ENCODE assay signal across 10 cellular contexts in the genomic region with DNA sequence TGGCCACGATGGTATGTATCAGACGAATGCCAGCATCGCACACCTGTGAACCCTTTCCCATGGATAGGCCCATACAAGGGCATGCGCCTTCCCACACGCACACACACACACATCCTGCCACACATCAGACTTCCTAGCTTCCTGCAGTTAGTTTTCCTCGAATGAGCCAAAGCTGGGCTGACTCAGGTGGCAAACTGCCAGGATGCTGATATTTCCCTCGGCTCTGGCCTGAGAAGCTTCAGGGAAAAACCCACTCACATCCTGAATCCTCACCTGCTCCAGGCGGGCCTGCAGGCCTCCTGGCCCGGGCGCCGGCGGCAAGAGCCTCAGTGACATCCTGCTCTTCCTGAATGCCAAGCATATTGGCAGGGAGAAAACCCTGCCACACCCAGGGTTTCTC. TPM values are rescaled to one million over a fixed set of nuclear protein-coding genes. Genes with fewer than 3 reads are reported as not detected.
DNase-seq lines count a peak whose midpoint lies in the region; ATAC-seq and TF ChIP-seq lines count a peak whose summit lies in the region.
"Had no signal": no experiment of that assay in that cellular context is flagged by ENCODE, and none has a peak within 500 bp of the region (broad histone marks: within the 10 kb centered on the region; RNA-seq: fewer than 3 reads in every experiment).

No MANE protein-coding gene starts in this region.

- no peak overlapping the region for H2AFZ ChIP-seq in GM23338

- no peaks in the 10 kb centered on the region for H3K27me3 ChIP-seq in WERI-Rb-1 (ENCODE audit: insufficient read depth, low read depth, severe bottlenecking)
- H3K27me3 ChIP-seq in H7 (ENCODE audit: control insufficient read depth, insufficient read depth, low read length): no peaks in the 10 kb centered on the region
- H3K27me3 ChIP-seq in GM23338 (ENCODE audit: insufficient read depth): no peaks in the 10 kb centered on the region

- H3K4me1 Mint-ChIP-seq in GM23338: peaks cover 5% of the 10 kb centered on the region

- ATAC-seq in HG02852 (IDR thresholded peaks at IDR 0.05; ENCODE audit: unreplicated experiment) (no peak), GM23338 (no peak)

- DNase-seq in AG09319 (ENCODE audit: extremely low read depth, low read depth) (peak; percentile 75), NCI-H2171 (lab: John Stamatoyannopoulos, UW) (peak; percentile 49), dedifferentiated amniotic fluid mesenchymal stem cell (ENCODE audit: extremely low spot score) (peak; percentile 84), mucosa of gallbladder (ENCODE audit: low spot score) (peak; percentile 80), WERI-Rb-1 (no peak), H7 (no peak), GM23338 (ENCODE audit: low spot score) (no peak)
- DNase-seq: NCI-H82 had no signal

- H3K36me3 Mint-ChIP-seq in GM23338 (ENCODE audit: low read depth): no peaks in the 10 kb centered on the region; the same call in 2 of the 3 replicates

- H3K36me3 ChIP-seq in WERI-Rb-1: no peaks in the 10 kb centered on the region
- no peaks in the 10 kb centered on the region for H3K36me3 ChIP-seq in H7 (replicated peaks; ENCODE audit: control insufficient read depth, insufficient read depth, low read length)
- H3K36me3 ChIP-seq in GM23338 (ENCODE audit: insufficient read depth): no peaks in the 10 kb centered on the region

- H4K20me1 ChIP-seq in GM23338 (replicated peaks; ENCODE audit: insufficient read depth): no peaks in the 10 kb centered on the region

- peaks cover 5% of the 10 kb centered on the region for H3K4me1 ChIP-seq in GM23338 (ENCODE audit: insufficient read depth)

- no peak overlapping the region for H3K4me3 ChIP-seq in WERI-Rb-1 (ENCODE audit: low read depth, low read length)
- no peak overlapping the region for H3K4me3 ChIP-seq in H7 (ENCODE audit: insufficient read depth, low read depth, low read length)
- H3K4me3 ChIP-seq in GM23338: no peak overlapping the region

- H3K4me2 ChIP-seq in GM23338: no peak overlapping the region

- no peaks in the 10 kb centered on the region for H3F3A ChIP-seq in GM23338 (replicated peaks; ENCODE audit: low read depth)

- H3K4me3 Mint-ChIP-seq in GM23338: no peak overlapping the region
- H3K4me3 Mint-ChIP-seq: stimulated activated naive CD8-positive, alpha-beta T cell treated with anti-CD3 and anti-CD28 coated beads, Interleukin-15, Interleukin-2, amounts not matched to agents 100 ng/mL and 50 ng/mL, for 24 hours had no signal

- H3K9me3 ChIP-seq in WERI-Rb-1 (ENCODE audit: severe bottlenecking): no peaks in the 10 kb centered on the region

- no peak overlapping the region for H3K27ac Mint-ChIP-seq in GM23338
- H3K27ac Mint-ChIP-seq: stimulated activated naive CD8-positive, alpha-beta T cell treated with anti-CD3 and anti-CD28 coated beads, Interleukin-15, Interleukin-2, amounts not matched to agents 100 ng/mL and 50 ng/mL, for 24 hours had no signal

- TF ChIP-seq CTCF in AG09319 (IDR thresholded peaks at IDR 0.05; ENCODE audit: low read depth, low read length) (no peak), WERI-Rb-1 (IDR thresholded peaks at IDR 0.05; ENCODE audit: low read depth, low read length) (no peak), GM23338 (conservative IDR thresholded peaks at IDR 0.05; ENCODE audit: low read depth in 2 of 2) (no peak)

- H3K27ac ChIP-seq in WERI-Rb-1: no peak overlapping the region
- no peak overlapping the region for H3K27ac ChIP-seq in GM23338 (ENCODE audit: low read depth)

- no peaks in the 10 kb centered on the region for H3K9me2 ChIP-seq in GM23338 (ENCODE audit: insufficient read depth)

- H3K9me3 Mint-ChIP-seq in GM23338: peaks cover 3% of the 10 kb centered on the region; the same call in 2 of the 3 replicates
- H3K9me3 Mint-ChIP-seq: stimulated activated naive CD8-positive, alpha-beta T cell treated with anti-CD3 and anti-CD28 coated beads, Interleukin-15, Interleukin-2, amounts not matched to agents 100 ng/mL and 50 ng/mL, for 24 hours had no signal

- H3K27me3 Mint-ChIP-seq in GM23338 (ENCODE audit: insufficient read depth, low read depth, poor library complexity): peaks cover 5% of the 10 kb centered on the region
- H3K27me3 Mint-ChIP-seq: stimulated activated naive CD8-positive, alpha-beta T cell treated with anti-CD3 and anti-CD28 coated beads, Interleukin-15, Interleukin-2, amounts not matched to agents 100 ng/mL and 50 ng/mL, for 24 hours had no signal

- no peaks in the 10 kb centered on the region for H3K79me2 ChIP-seq in GM23338 (replicated peaks; ENCODE audit: insufficient read depth)

TF ChIP-seq in GM23338, 12 proteins besides CTCF, POLR2A, EP300 and RAD21 (continues in another document):
- TF ChIP-seq EZH2 (IDR thresholded peaks at IDR 0.05; ENCODE audit: low read depth, unreplicated experiment) (no peak), STAT1 (IDR thresholded peaks at IDR 0.05; ENCODE audit: unreplicated experiment) (no peak), JUNB (IDR thresholded peaks at IDR 0.05; ENCODE audit: unreplicated experiment) (no peak), ZNF114 (CRISPR knock-in tag; IDR thresholded peaks at IDR 0.05) (no peak), NANOG (IDR thresholded peaks at IDR 0.05; ENCODE audit: borderline replicate concordance) (no peak), ZNF331 (CRISPR knock-in tag; IDR thresholded peaks at IDR 0.05; ENCODE audit: low read depth) (no peak), POLR2AphosphoS5 (IDR thresholded peaks at IDR 0.05; ENCODE audit: low read depth) (no peak), EZH2phosphoT487 (IDR thresholded peaks at IDR 0.05; ENCODE audit: unreplicated experiment) (no peak), ETS1 (IDR thresholded peaks at IDR 0.05) (no peak)
- TF ChIP-seq, protein P1, sequence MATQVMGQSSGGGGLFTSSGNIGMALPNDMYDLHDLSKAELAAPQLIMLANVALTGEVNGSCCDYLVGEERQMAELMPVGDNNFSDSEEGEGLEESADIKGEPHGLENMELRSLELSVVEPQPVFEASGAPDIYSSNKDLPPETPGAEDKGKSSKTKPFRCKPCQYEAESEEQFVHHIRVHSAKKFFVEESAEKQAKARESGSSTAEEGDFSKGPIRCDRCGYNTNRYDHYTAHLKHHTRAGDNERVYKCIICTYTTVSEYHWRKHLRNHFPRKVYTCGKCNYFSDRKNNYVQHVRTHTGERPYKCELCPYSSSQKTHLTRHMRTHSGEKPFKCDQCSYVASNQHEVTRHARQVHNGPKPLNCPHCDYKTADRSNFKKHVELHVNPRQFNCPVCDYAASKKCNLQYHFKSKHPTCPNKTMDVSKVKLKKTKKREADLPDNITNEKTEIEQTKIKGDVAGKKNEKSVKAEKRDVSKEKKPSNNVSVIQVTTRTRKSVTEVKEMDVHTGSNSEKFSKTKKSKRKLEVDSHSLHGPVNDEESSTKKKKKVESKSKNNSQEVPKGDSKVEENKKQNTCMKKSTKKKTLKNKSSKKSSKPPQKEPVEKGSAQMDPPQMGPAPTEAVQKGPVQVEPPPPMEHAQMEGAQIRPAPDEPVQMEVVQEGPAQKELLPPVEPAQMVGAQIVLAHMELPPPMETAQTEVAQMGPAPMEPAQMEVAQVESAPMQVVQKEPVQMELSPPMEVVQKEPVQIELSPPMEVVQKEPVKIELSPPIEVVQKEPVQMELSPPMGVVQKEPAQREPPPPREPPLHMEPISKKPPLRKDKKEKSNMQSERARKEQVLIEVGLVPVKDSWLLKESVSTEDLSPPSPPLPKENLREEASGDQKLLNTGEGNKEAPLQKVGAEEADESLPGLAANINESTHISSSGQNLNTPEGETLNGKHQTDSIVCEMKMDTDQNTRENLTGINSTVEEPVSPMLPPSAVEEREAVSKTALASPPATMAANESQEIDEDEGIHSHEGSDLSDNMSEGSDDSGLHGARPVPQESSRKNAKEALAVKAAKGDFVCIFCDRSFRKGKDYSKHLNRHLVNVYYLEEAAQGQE (IDR thresholded peaks at IDR 0.05; ENCODE audit: unreplicated experiment): no peak

RNA-seq across cellular contexts. Expression of gene CALM1, which starts 22.4 kb away (rescaled TPM):
- total RNA-seq in mucosa of gallbladder: 713 TPM
- total RNA-seq in H7 (2014; rRNA removed; shearing (Covaris generic)): 410 and 535 TPM in 2 replicates
- total RNA-seq in GM23338 (2014; rRNA removed; shearing (Covaris generic)): 308 and 335 TPM in 2 replicates
- polyA plus RNA-seq in GM23338 (2016; fragmentation: Nextera tagmentation; extraction: Ambion mirVana): 1,841 and 2,024 TPM in 2 replicates

Comparison
In these comparisons a context has a peak if more than half of its experiments do, and no peak if none do; other contexts are left out.
1. DNase-seq: peak in AG09319 (single experiment), NCI-H2171 (single experiment), dedifferentiated amniotic fluid mesenchymal stem cell (single experiment) and mucosa of gallbladder (single experiment); none in WERI-Rb-1 (single experiment), H7 (single experiment) and GM23338 (single experiment).